Comparison of ENCODE assay signal across 27 cellular contexts in the genomic region with DNA sequence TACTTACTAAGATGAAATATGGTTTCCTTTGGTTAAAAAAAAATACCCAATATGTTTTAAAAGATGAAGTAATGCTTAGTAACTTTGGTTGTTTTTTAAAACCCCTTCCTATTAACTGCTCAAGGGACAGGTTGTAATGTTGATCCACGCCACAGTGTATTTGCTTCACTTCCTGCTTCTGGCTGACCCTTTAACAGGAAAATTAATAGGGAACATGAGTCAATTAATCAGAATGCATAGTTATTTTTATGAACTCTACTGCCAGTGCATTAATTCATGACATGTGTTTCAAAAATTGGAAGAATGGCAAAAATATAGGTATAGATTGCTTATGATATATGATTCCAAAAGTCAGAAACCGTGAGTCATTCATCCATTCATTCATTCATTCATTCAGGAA.
"Had no signal": no experiment of that assay in that cellular context is flagged by ENCODE, and none has a peak within 500 bp of the region (broad histone marks: within the 10 kb centered on the region; RNA-seq: fewer than 3 reads in every experiment).

No MANE protein-coding gene starts in this region.

- H3K9me3 ChIP-seq: heart right ventricle, left ventricle myocardium inferior, spleen, suprapubic skin, tibial artery had no signal

- DNase-seq: activated CD4-positive, alpha-beta T cell treated with anti-CD3 and anti-CD28 coated beads for 4 hours; activated CD4-positive, alpha-beta T cell treated with anti-CD3 and anti-CD28 coated beads, Interleukin-2, amount 50 U/mL, for 4 hours; activated CD4-positive, CD25-positive, alpha-beta regulatory T cell; activated CD8-positive, alpha-beta memory T cell treated with anti-CD3 and anti-CD28 coated beads, Interleukin-2, amount 50 U/mL, for 48 hours; activated gamma-delta T cell; activated naive CD4-positive, alpha-beta T cell treated with anti-CD3 and anti-CD28 coated beads, Interleukin-2, amount 50 U/mL, for 16 hours; activated naive CD8-positive, alpha-beta T cell treated with anti-CD3 and anti-CD28 coated beads, Interleukin-2, amount 50 U/mL, for 24 hours; activated T-cell treated with anti-CD3 and anti-CD28 coated beads, Interleukin-2, amount 50 U/mL, for 24 hours; amygdala; effector CD8-positive, alpha-beta T cell; heart right ventricle; islet precursor cell; left ventricle myocardium inferior; mesendoderm; natural killer cell; posterior cingulate gyrus; right cardiac atrium; spleen; stimulated activated naive CD4-positive, alpha-beta T cell; T-cell; tibial artery had no signal

- H3K4me3 Mint-ChIP-seq: activated naive CD8-positive, alpha-beta T cell treated with anti-CD3 and anti-CD28 coated beads, Interleukin-2, amount 50 U/mL, for 24 hours; activated T-cell treated with anti-CD3 and anti-CD28 coated beads, Interleukin-2, amount 50 U/mL, for 24 hours; central memory CD8-positive, alpha-beta T cell; dendritic cell treated with granulocyte-macrophage colony-stimulating factor and Interleukin-4, amounts not matched to agents 40 ng/mL and 50 ng/mL, for 4 days; natural killer cell; T-cell; T-helper 2 cell treated with Interferon-gamma antibody and Interleukin-4, amounts not matched to agents 5 μg/mL and 100 μg/mL, for 36 hours had no signal

- ATAC-seq: activated naive CD8-positive, alpha-beta T cell treated with anti-CD3 and anti-CD28 coated beads, Interleukin-2, amount 50 U/mL, for 24 hours; foreskin keratinocyte; heart right ventricle; natural killer cell; right cardiac atrium; T-cell had no signal

- H3K27me3 ChIP-seq: suprapubic skin, tibial artery had no signal

- H3K27ac ChIP-seq: foreskin keratinocyte, heart right ventricle, left ventricle myocardium inferior, spleen, suprapubic skin, tibial artery had no signal

- H3K4me1 Mint-ChIP-seq: activated naive CD8-positive, alpha-beta T cell treated with anti-CD3 and anti-CD28 coated beads, Interleukin-2, amount 50 U/mL, for 24 hours; central memory CD8-positive, alpha-beta T cell; natural killer cell; T-cell had no signal

- H3K4me3 ChIP-seq: heart right ventricle, left ventricle myocardium inferior, lung, spleen, suprapubic skin, tibial artery had no signal

- H3K4me1 ChIP-seq: foreskin keratinocyte, spleen had no signal

- H3K36me3 ChIP-seq: heart right ventricle, left ventricle myocardium inferior, spleen, suprapubic skin, tibial artery had no signal

- H3K36me3 Mint-ChIP-seq: natural killer cell, T-cell had no signal

- H3K27ac Mint-ChIP-seq: activated naive CD8-positive, alpha-beta T cell treated with anti-CD3 and anti-CD28 coated beads, Interleukin-2, amount 50 U/mL, for 24 hours; activated T-cell treated with anti-CD3 and anti-CD28 coated beads, Interleukin-2, amount 50 U/mL, for 24 hours; dendritic cell treated with granulocyte-macrophage colony-stimulating factor and Interleukin-4, amounts not matched to agents 40 ng/mL and 50 ng/mL, for 4 days; natural killer cell; T-cell; T-helper 2 cell treated with Interferon-gamma antibody and Interleukin-4, amounts not matched to agents 5 μg/mL and 100 μg/mL, for 36 hours had no signal

- H3K9me3 Mint-ChIP-seq: activated naive CD8-positive, alpha-beta T cell treated with anti-CD3 and anti-CD28 coated beads, Interleukin-2, amount 50 U/mL, for 24 hours; activated T-cell treated with anti-CD3 and anti-CD28 coated beads, Interleukin-2, amount 50 U/mL, for 24 hours; central memory CD8-positive, alpha-beta T cell; dendritic cell treated with granulocyte-macrophage colony-stimulating factor and Interleukin-4, amounts not matched to agents 40 ng/mL and 50 ng/mL, for 4 days; natural killer cell; T-cell; T-helper 2 cell treated with Interferon-gamma antibody and Interleukin-4, amounts not matched to agents 5 μg/mL and 100 μg/mL, for 36 hours had no signal
